ENCODE assay signal across 12 cellular contexts in genomic region chr11:86249307-86250098, GRCh38. TPM values are rescaled to one million over a fixed set of nuclear protein-coding genes. Genes with fewer than 3 reads are reported as not detected.
DNase-seq lines count a peak whose midpoint lies in the region; ATAC-seq and TF ChIP-seq lines count a peak whose summit lies in the region.
"Had no signal": no experiment of that assay in that cellular context is flagged by ENCODE, and none has a peak within 500 bp of the region (broad histone marks: within the 10 kb centered on the region; RNA-seq: fewer than 3 reads in every experiment).

No MANE protein-coding gene starts in this region.

- H4K5ac ChIP-seq in IMR-90 (ENCODE audit: low read depth, low read length): no peak overlapping the region

- no peak for TF ChIP-seq POLR2A in IMR-90 (IDR thresholded peaks at IDR 0.05; ENCODE audit: low read depth, low read length)

- H3K4me1 ChIP-seq in DOHH2 (ENCODE audit: control insufficient read depth, low read length) (peaks cover 42% of the 10 kb centered on the region), IMR-90 (ENCODE audit: control insufficient read depth, insufficient read depth, low read length) (no peaks in the 10 kb centered on the region), iPS-20b (ENCODE audit: insufficient read depth, low read length) (peaks cover 19% of the 10 kb centered on the region), MM.1S (ENCODE audit: low read length) (peaks cover 18% of the 10 kb centered on the region)

- peak overlapping the region; percentile 80; the same call in 1 of the 2 replicates for H3K23ac ChIP-seq in IMR-90 (ENCODE audit: low read depth, low read length)

- H2BK15ac ChIP-seq in IMR-90 (ENCODE audit: low read depth, low read length): no peak overlapping the region

- H3K9me3 ChIP-seq in DOHH2 (ENCODE audit: control insufficient read depth, insufficient read depth, low read length): no peaks in the 10 kb centered on the region
- H3K9me3 ChIP-seq in IMR-90 (ENCODE audit: control insufficient read depth, insufficient read depth, low read length): no peaks in the 10 kb centered on the region
- no peaks in the 10 kb centered on the region for H3K9me3 ChIP-seq in iPS-20b (ENCODE audit: insufficient read depth, low read depth, low read length)
- no peaks in the 10 kb centered on the region for H3K9me3 ChIP-seq in MM.1S (replicated peaks; ENCODE audit: insufficient read depth, low read length)
- H3K9me3 ChIP-seq: heart left ventricle, transverse colon had no signal

- H3K4me2 ChIP-seq in DOHH2 (ENCODE audit: low read length): peak overlapping the region; percentile 82
- no peak overlapping the region for H3K4me2 ChIP-seq in IMR-90 (ENCODE audit: low read depth, low read length)
- no peak overlapping the region for H3K4me2 ChIP-seq in MM.1S (ENCODE audit: low read depth, low read length)

- intact Hi-C loops in IMR-90 (cut with micrococcal nuclease): no loop called here

- H3K9me1 ChIP-seq in IMR-90 (ENCODE audit: insufficient read depth, low read length): peaks cover 6% of the 10 kb centered on the region

- H2BK5ac ChIP-seq in IMR-90 (ENCODE audit: low read depth, low read length, poor library complexity, severe bottlenecking): no peak overlapping the region

- peak overlapping the region in 1 of 2 experiments; percentile 54; a peak in 1 of 4 replicates for H4K8ac ChIP-seq in IMR-90 (ENCODE audit: low read depth in 2 of 2, low read length in 2 of 2)

- no TSS peak for BruUV-seq in IMR-90 (replicated peaks; lab: Mats Ljungman, UMichigan)

- H2AK9ac ChIP-seq in IMR-90 (replicated peaks; ENCODE audit: low read depth, low read length, poor library complexity): peak overlapping the region; percentile 73

- H4K91ac ChIP-seq in IMR-90 (ENCODE audit: insufficient read depth, low read depth, low read length): no peak overlapping the region

- no peak overlapping the region for H2AK5ac ChIP-seq in IMR-90 (ENCODE audit: low read depth, low read length)

- H3K27ac ChIP-seq in DOHH2 (ENCODE audit: low read depth, low read length): no peak overlapping the region
- H3K27ac ChIP-seq in IMR-90 (ENCODE audit: insufficient read depth, low read length): no peak overlapping the region
- peak overlapping the region; percentile 20; the same call in 1 of the 2 replicates for H3K27ac ChIP-seq in VCaP
- no peak overlapping the region for H3K27ac ChIP-seq in iPS-20b (ENCODE audit: low read length)
- H3K27ac ChIP-seq in MM.1S (ENCODE audit: low read length): no peak overlapping the region
- H3K27ac ChIP-seq: heart left ventricle, RWPE1, transverse colon had no signal

- H3K14ac ChIP-seq in IMR-90 (replicated peaks; ENCODE audit: low read depth, low read length): 0 out of 2 replicates have a peak overlapping the region, but pooled peaks have one; percentile 19

- no peak overlapping the region for H3K9ac ChIP-seq in IMR-90 (ENCODE audit: low read depth, low read length)
- peak overlapping the region; percentile 26; the same call in 1 of the 2 replicates for H3K9ac ChIP-seq in iPS-20b (ENCODE audit: low read depth, low read length)
- no peak overlapping the region for H3K9ac ChIP-seq in MM.1S (ENCODE audit: low read length)

- H3K56ac ChIP-seq in IMR-90 (ENCODE audit: extremely low read depth, insufficient read depth, low read length): no peak overlapping the region

- no peak overlapping the region for H3K4ac ChIP-seq in IMR-90 (ENCODE audit: low read depth, low read length)

- H2AFZ ChIP-seq in IMR-90 (replicated peaks; ENCODE audit: low read length, poor library complexity): no peak overlapping the region
- no peak overlapping the region for H2AFZ ChIP-seq in MM.1S (ENCODE audit: low read length)

- dilution Hi-C loops in IMR-90 (cut with HindIII; ENCODE audit: low sequenced_read_pairs, unreplicated experiment): no loop called here

- H2BK20ac ChIP-seq in IMR-90 (ENCODE audit: low read depth, low read length): no peak overlapping the region

- no peaks in the 10 kb centered on the region for H3K27me3 ChIP-seq in DOHH2 (ENCODE audit: control insufficient read depth, low read length)
- no peaks in the 10 kb centered on the region for H3K27me3 ChIP-seq in IMR-90 (ENCODE audit: control insufficient read depth, insufficient read depth, low read length)
- H3K27me3 ChIP-seq in iPS-20b (ENCODE audit: insufficient read depth, low read length): no peaks in the 10 kb centered on the region
- no peaks in the 10 kb centered on the region for H3K27me3 ChIP-seq in MM.1S (replicated peaks; ENCODE audit: insufficient read depth, low read length)
- H3K27me3 ChIP-seq: heart left ventricle, transverse colon had no signal

- no peak overlapping the region for H2BK120ac ChIP-seq in IMR-90 (ENCODE audit: low read depth, low read length)

- H4K20me1 ChIP-seq in DOHH2 (ENCODE audit: control insufficient read depth, insufficient read depth, low read depth, low read length) (peaks cover 22% of the 10 kb centered on the region; the same call in 1 of the 2 replicates), IMR-90 (ENCODE audit: insufficient read depth, low read length) (peaks cover 35% of the 10 kb centered on the region), MM.1S (ENCODE audit: insufficient read depth, low read length) (peaks cover 29% of the 10 kb centered on the region; the same call in 1 of the 2 replicates)

- in situ Hi-C loops in IMR-90 (cut with MboI; ENCODE audit: low sequenced_read_pairs): no loop called here

- DNase-seq in IMR-90: no peak
- DNase-seq in cerebellar cortex (ENCODE audit: low spot score): no peak
- no peak for DNase-seq in MM.1S
- no peak for DNase-seq in SW480 (ENCODE audit: low spot score)
- DNase-seq in NK-92 treated with Interleukin-12 subunit alpha and Interleukin-12 subunit beta, amount 100 ng/mL, for 24 hours (lab: John Stamatoyannopoulos, UW): no peak
- DNase-seq: heart left ventricle, transverse colon had no signal

- TF ChIP-seq RAD21 in IMR-90 (IDR thresholded peaks at IDR 0.05; ENCODE audit: low read length): no peak

- TF ChIP-seq CTCF in DOHH2 (IDR thresholded peaks at IDR 0.05; ENCODE audit: low read depth, low read length, poor library complexity, severe bottlenecking): no peak
- TF ChIP-seq CTCF in IMR-90 (conservative IDR thresholded peaks at IDR 0.05; ENCODE audit: low read depth, low read length): no peak
- no peak for TF ChIP-seq CTCF in VCaP (conservative IDR thresholded peaks at IDR 0.05)
- TF ChIP-seq CTCF in MM.1S (IDR thresholded peaks at IDR 0.05; ENCODE audit: low read length): no peak

- H3K4me3 ChIP-seq in DOHH2 (ENCODE audit: low read length) (no peak overlapping the region; the same call in 1 of the 2 replicates), IMR-90 (ENCODE audit: insufficient read depth, low read depth, low read length) (no peak overlapping the region), iPS-20b (ENCODE audit: low read length) (no peak overlapping the region), MM.1S (ENCODE audit: low read length) (no peak overlapping the region)
- H3K4me3 ChIP-seq: heart left ventricle, transverse colon had no signal

- H3K79me2 ChIP-seq in DOHH2 (ENCODE audit: control insufficient read depth, low read length) (peaks cover 90% of the 10 kb centered on the region), MM.1S (ENCODE audit: low read length) (peaks cover 89% of the 10 kb centered on the region)

- peaks cover 60% of the 10 kb centered on the region for H3K36me3 ChIP-seq in DOHH2 (ENCODE audit: control insufficient read depth, low read length)
- peaks cover 2% of the 10 kb centered on the region for H3K36me3 ChIP-seq in IMR-90 (ENCODE audit: control insufficient read depth, insufficient read depth, low read length)
- peaks cover 18% of the 10 kb centered on the region; the same call in 1 of the 2 replicates for H3K36me3 ChIP-seq in iPS-20b (ENCODE audit: insufficient read depth, low read depth, low read length)
- H3K36me3 ChIP-seq in MM.1S (replicated peaks; ENCODE audit: insufficient read depth, low read length): no peaks in the 10 kb centered on the region; the same call in 1 of the 2 replicates
- H3K36me3 ChIP-seq: transverse colon had no signal

- no peaks in the 10 kb centered on the region for H3K9me2 ChIP-seq in DOHH2 (replicated peaks; ENCODE audit: control insufficient read depth, low read length)
- no peaks in the 10 kb centered on the region for H3K9me2 ChIP-seq in MM.1S (replicated peaks; ENCODE audit: insufficient read depth, low read length)

- POLR2A ChIA-PET in IMR-90 (lab: Charles Lee; ENCODE audit: unreplicated experiment): no interaction called here

- ATAC-seq in IMR-90 (ENCODE audit: low read depth): no peak
- ATAC-seq: heart left ventricle, left lobe of liver had no signal

- H3F3A ChIP-seq in DOHH2 (ENCODE audit: control insufficient read depth, insufficient read depth): no peaks in the 10 kb centered on the region
- H3F3A ChIP-seq in MM.1S (ENCODE audit: insufficient read depth, low read length): peaks cover 8% of the 10 kb centered on the region; the same call in 1 of the 2 replicates

- H3K79me1 ChIP-seq in IMR-90 (ENCODE audit: low read depth in 1 of 2, low read length in 2 of 2): peaks cover 7 to 39% of the 10 kb centered on the region in 2 experiments

- CTCF ChIA-PET in IMR-90 (lab: Yijun Ruan, JAX): no interaction called here

- no peak overlapping the region for H3K18ac ChIP-seq in IMR-90 (ENCODE audit: low read depth, low read length)

- no CpG with 5 or more reads among the region's 3 CpGs for WGBS in IMR-90 (ENCODE audit: extremely low coverage in 2 of 2, insufficient read length in 1 of 2), 2 experiments

TF ChIP-seq in IMR-90, 13 proteins besides CTCF, POLR2A, EP300 and RAD21:
- no peak for TF ChIP-seq USF2 (IDR thresholded peaks at IDR 0.05; ENCODE audit: low read depth, low read length)
- no peak for TF ChIP-seq MAFK (IDR thresholded peaks at IDR 0.05; ENCODE audit: low read depth, low read length)
- no peak for TF ChIP-seq SMC3 (IDR thresholded peaks at IDR 0.05; ENCODE audit: low read depth, low read length)
- no peak for TF ChIP-seq FOS (IDR thresholded peaks at IDR 0.05; ENCODE audit: low read depth, low read length)
- TF ChIP-seq CEBPB (IDR thresholded peaks at IDR 0.05; ENCODE audit: low read depth, low read length): no peak
TF ChIP-seq in IMR-90: peak in this region for 0.

RNA-seq across cellular contexts. Expression of gene EED, which starts 5.0 kb away (rescaled TPM):
- total RNA-seq in IMR-90 (2012; rRNA removed): 11.1 and 20.3 TPM in 2 replicates
- 9.5 and 11.5 TPM in 2 replicates for polyA plus RNA-seq in IMR-90 (2012; rRNA removed)
- polyA plus RNA-seq in IMR-90 (2012; cell fraction: cytosol; rRNA removed): 2.1 and 3.7 TPM in 2 replicates
- polyA plus RNA-seq in IMR-90 (2012; cell fraction: nucleus; rRNA removed; ENCODE audit: low replicate concordance): 3.2 and 23.1 TPM in 2 replicates

RNA-seq across cellular contexts. Expression of gene HIKESHI, which starts 52.5 kb away (rescaled TPM):
- total RNA-seq in IMR-90 (2012; rRNA removed): 73.5 and 98.6 TPM in 2 replicates
- 46.7 and 49.4 TPM in 2 replicates for polyA plus RNA-seq in IMR-90 (2012; rRNA removed)
- 23.6 and 31.4 TPM in 2 replicates for polyA plus RNA-seq in IMR-90 (2012; cell fraction: cytosol; rRNA removed)
- 10.0 and 32.2 TPM in 2 replicates for polyA plus RNA-seq in IMR-90 (2012; cell fraction: nucleus; rRNA removed; ENCODE audit: low replicate concordance)
